In genomic region chr4:38663801-38664703, GRCh38 we compare ENCODE assay signal across 8 cellular contexts. TPM values are rescaled to one million over a fixed set of nuclear protein-coding genes. Genes with fewer than 3 reads are reported as not detected.
DNase-seq lines count a peak whose midpoint lies in the region; ATAC-seq and TF ChIP-seq lines count a peak whose summit lies in the region.

KLF3 (plus strand) TSS chr4:38664199; CDS start chr4:38680626, 16,427 bp downstream.

- peak within 1 kb of the TSS; percentile 95 for H3K27ac Mint-ChIP-seq in T-helper 17 cell

- peak within 1 kb of the TSS; percentile 97 for H3K4me3 Mint-ChIP-seq in T-helper 17 cell

- intact Hi-C loops in left cardiac atrium (cut with DNase I) (loop anchor here in 1 of 2 donors (2.0 kb wide), 1 partner anchor 345 kb away; no protein-coding TSS in a partner anchor), posterior vena cava (cut with DNase I) (no loop called here)

- H3K27me3 Mint-ChIP-seq in T-helper 17 cell: no peaks in the 10 kb centered on the region

- no peak for TF ChIP-seq EP300 in upper lobe of left lung (IDR thresholded peaks at IDR 0.05)

- 0 to 2% methylated on average over 4 to 49 of the region's 110 CpGs for WGBS in upper lobe of left lung, 2 donors

- H3K27ac ChIP-seq in upper lobe of left lung: peak within 1 kb of the TSS; percentile 96 to 100 (median 98)

- H3K9me3 ChIP-seq in T-helper 17 cell (ENCODE audit: control insufficient read depth, low read length, poor library complexity, severe bottlenecking) (no peaks in the 10 kb centered on the region), upper lobe of left lung (no peaks in the 10 kb centered on the region)

- no peak for DNase-seq in GM12864 (ENCODE audit: low read depth)
- peak; percentile 36 for DNase-seq in NCI-H128 (lab: John Stamatoyannopoulos, UW; ENCODE audit: unreplicated experiment)
- peak; percentile 89 to 95 (median 93) for DNase-seq in T-helper 17 cell
- peak; percentile 92 for DNase-seq in amniotic stem cell (lab: John Stamatoyannopoulos, UW)
- peak; percentile 96 for DNase-seq in left cardiac atrium
- peak; percentile 97 for DNase-seq in posterior vena cava (ENCODE audit: low spot score)
- peak; percentile 96 to 99 for DNase-seq in upper lobe of left lung

- peaks cover 22 to 45% (median 37%) of the 10 kb centered on the region in 4 donors for H3K4me1 ChIP-seq in upper lobe of left lung

- H3K36me3 ChIP-seq in upper lobe of left lung: no peaks in the 10 kb centered on the region

- H3K27me3 ChIP-seq in upper lobe of left lung: no peaks in the 10 kb centered on the region

- peak in 3 of 4 donors; percentile 79 to 94 (median 92) for TF ChIP-seq POLR2A in upper lobe of left lung (IDR thresholded peaks at IDR 0.05)

- TF ChIP-seq CTCF in GM12864 (IDR thresholded peaks at IDR 0.05; ENCODE audit: low read depth, low read length, missing control alignments) (no peak), upper lobe of left lung (IDR thresholded peaks at IDR 0.05) (no peak)

- peaks cover 3% of the 10 kb centered on the region for H3K36me3 Mint-ChIP-seq in T-helper 17 cell (ENCODE audit: low read depth)

- H3K4me3 ChIP-seq in GM12864 (ENCODE audit: low read depth, low read length) (peak within 1 kb of the TSS; percentile 61), upper lobe of left lung (peak within 1 kb of the TSS; percentile 43 to 95 (median 74))

- peaks cover 34% of the 10 kb centered on the region for H3K4me1 Mint-ChIP-seq in T-helper 17 cell

- ATAC-seq in HG02642 (IDR thresholded peaks at IDR 0.05; ENCODE audit: poor library complexity, unreplicated experiment): peak; percentile 84
- peak; percentile 82 for ATAC-seq in T-helper 17 cell
- peak; percentile 84 to 91 for ATAC-seq in left cardiac atrium
- peak; percentile 90 for ATAC-seq in upper lobe of left lung (ENCODE audit: low FRiP score in 2 of 2)

RNA-seq across cellular contexts. Expression of gene KLF3, which starts in this region (rescaled TPM):
- total RNA-seq in T-helper 17 cell (10 to 100 TPM; 91.7 to 95.2 TPM), left cardiac atrium (10 to 100 TPM; 20.6 to 29.5 TPM), posterior vena cava (10 to 100 TPM; 50.7 to 53.9 TPM), upper lobe of left lung (10 to 100 TPM; 32.5 to 73.9 (median 48.3) TPM)
